In genomic region chr7:22586101-22586805, GRCh38 we compare ENCODE assay signal across 14 cellular contexts.
A peak's percentile ranks its signal among the peaks of the same experiment; 100 is the strongest.
DNase-seq lines count a peak whose midpoint lies in the region; ATAC-seq and TF ChIP-seq lines count a peak whose summit lies in the region.
"Had no signal": no experiment of that assay in that cellular context is flagged by ENCODE, and none has a peak within 500 bp of the region (broad histone marks: within the 10 kb centered on the region; RNA-seq: fewer than 3 reads in every experiment).

No MANE protein-coding gene starts in this region.

- H3K4me3 ChIP-seq in fibroblast of villous mesenchyme (ENCODE audit: low read depth, low read length) (no peak overlapping the region), aorta (ENCODE audit: low read length in 2 of 2) (no peak overlapping the region)
- H3K4me3 ChIP-seq: coronary artery, stomach had no signal

- H3K36me3 ChIP-seq in aorta (ENCODE audit: control insufficient read depth in 1 of 2, insufficient read depth in 2 of 2, low read length in 1 of 2) = no peaks in the 10 kb centered on the region
- H3K36me3 ChIP-seq: stomach had no signal

- ATAC-seq in activated T-cell treated with anti-CD3 and anti-CD28 coated beads, Interleukin-2, amount 50 U/mL, for 4 hours = peak; percentile 30 to 46
- ATAC-seq in stimulated activated effector memory CD8-positive, alpha-beta T cell treated with anti-CD3 and anti-CD28 coated beads, Interleukin-12 subunit alpha, Interleukin-12 subunit beta, amount 100 ng/mL, for 72 hours = peak; percentile 27
- ATAC-seq in HG03159 (IDR thresholded peaks at IDR 0.05; ENCODE audit: unreplicated experiment) (no peak), aorta (ENCODE audit: low FRiP score) (no peak), GM19324 (IDR thresholded peaks at IDR 0.05; ENCODE audit: low FRiP score, unreplicated experiment) (no peak)

- H3K4me1 ChIP-seq in aorta (ENCODE audit: control insufficient read depth in 1 of 2, insufficient read depth in 2 of 2, low read length in 2 of 2) = peaks cover 4 to 7% of the 10 kb centered on the region in 2 donors

- no peak overlapping the region for H3K4me3 Mint-ChIP-seq in activated T-cell treated with anti-CD3 and anti-CD28 coated beads, Interleukin-2, amount 50 U/mL, for 4 hours
- H3K4me3 Mint-ChIP-seq in stimulated activated effector memory CD8-positive, alpha-beta T cell treated with anti-CD3 and anti-CD28 coated beads, Interleukin-12 subunit alpha, Interleukin-12 subunit beta, amount 100 ng/mL, for 72 hours = no peak overlapping the region
- H3K4me3 Mint-ChIP-seq: activated naive CD8-positive, alpha-beta T cell treated with anti-CD3 and anti-CD28 coated beads, Interleukin-2, amount 10 ng/mL, durations not matched to agents 7 days and 5 days had no signal

- no peak overlapping the region for H3K27ac ChIP-seq in aorta (ENCODE audit: low read depth in 1 of 2, low read length in 2 of 2)
- H3K27ac ChIP-seq: coronary artery, stomach had no signal

- intact Hi-C loops in aorta (cut with DNase I) = no loop called here

- H3K27me3 ChIP-seq in aorta (ENCODE audit: control insufficient read depth in 1 of 2, insufficient read depth in 2 of 2, low read length in 1 of 2) = no peaks in the 10 kb centered on the region
- H3K27me3 ChIP-seq: stomach had no signal

- no peak for DNase-seq in activated T-cell treated with anti-CD3 and anti-CD28 coated beads, Interleukin-2, amount 50 U/mL, for 4 hours
- DNase-seq in activated T-cell treated with anti-CD3 and anti-CD28 coated beads for 4 hours (no peak), NCI-H69 (lab: John Stamatoyannopoulos, UW) (peak; percentile 65), fibroblast of villous mesenchyme (ENCODE audit: low read depth) (peak; percentile 94), aorta (no peak)
- DNase-seq in stimulated activated effector memory CD8-positive, alpha-beta T cell treated with anti-CD3 and anti-CD28 coated beads, Interleukin-12 subunit alpha, Interleukin-12 subunit beta, amount 100 ng/mL, for 72 hours (ENCODE audit: low spot score in 2 of 2) = no peak
- DNase-seq: activated naive CD8-positive, alpha-beta T cell treated with anti-CD3 and anti-CD28 coated beads, Interleukin-2, amount 10 ng/mL, durations not matched to agents 7 days and 5 days; hippocampal formation; left ventricle myocardium superior; MM.1S; stomach had no signal

- TF ChIP-seq CTCF in fibroblast of villous mesenchyme (IDR thresholded peaks at IDR 0.05; ENCODE audit: insufficient read depth, low read depth, low read length) = no peak

- H3K4me1 Mint-ChIP-seq in activated T-cell treated with anti-CD3 and anti-CD28 coated beads, Interleukin-2, amount 50 U/mL, for 4 hours (ENCODE audit: low read depth) = peaks cover 20% of the 10 kb centered on the region
- H3K4me1 Mint-ChIP-seq in stimulated activated effector memory CD8-positive, alpha-beta T cell treated with anti-CD3 and anti-CD28 coated beads, Interleukin-12 subunit alpha, Interleukin-12 subunit beta, amount 100 ng/mL, for 72 hours = peaks cover 8% of the 10 kb centered on the region

- no peaks in the 10 kb centered on the region for H3K9me3 Mint-ChIP-seq in activated T-cell treated with anti-CD3 and anti-CD28 coated beads, Interleukin-2, amount 50 U/mL, for 4 hours
- H3K9me3 Mint-ChIP-seq in stimulated activated effector memory CD8-positive, alpha-beta T cell treated with anti-CD3 and anti-CD28 coated beads, Interleukin-12 subunit alpha, Interleukin-12 subunit beta, amount 100 ng/mL, for 72 hours = no peaks in the 10 kb centered on the region
- H3K9me3 Mint-ChIP-seq: activated naive CD8-positive, alpha-beta T cell treated with anti-CD3 and anti-CD28 coated beads, Interleukin-2, amount 10 ng/mL, durations not matched to agents 7 days and 5 days had no signal

- no peak overlapping the region for H3K27ac Mint-ChIP-seq in stimulated activated effector memory CD8-positive, alpha-beta T cell treated with anti-CD3 and anti-CD28 coated beads, Interleukin-12 subunit alpha, Interleukin-12 subunit beta, amount 100 ng/mL, for 72 hours
- H3K27ac Mint-ChIP-seq: activated naive CD8-positive, alpha-beta T cell treated with anti-CD3 and anti-CD28 coated beads, Interleukin-2, amount 10 ng/mL, durations not matched to agents 7 days and 5 days had no signal

- 90 to 98% methylated on average over 5 of the region's 5 CpGs for WGBS in aorta, 2 donors

- no peaks in the 10 kb centered on the region for H3K36me3 Mint-ChIP-seq in activated T-cell treated with anti-CD3 and anti-CD28 coated beads, Interleukin-2, amount 50 U/mL, for 4 hours (ENCODE audit: insufficient read depth)
- no peaks in the 10 kb centered on the region for H3K36me3 Mint-ChIP-seq in stimulated activated effector memory CD8-positive, alpha-beta T cell treated with anti-CD3 and anti-CD28 coated beads, Interleukin-12 subunit alpha, Interleukin-12 subunit beta, amount 100 ng/mL, for 72 hours

- H3K27me3 Mint-ChIP-seq in activated T-cell treated with anti-CD3 and anti-CD28 coated beads, Interleukin-2, amount 50 U/mL, for 4 hours (ENCODE audit: low read depth) = peaks cover 3% of the 10 kb centered on the region

- no peaks in the 10 kb centered on the region for H3K9me3 ChIP-seq in aorta (ENCODE audit: control insufficient read depth, low read length)
- H3K9me3 ChIP-seq: stomach had no signal

Comparison
In these comparisons a context has a peak if more than half of its experiments do, and no peak if none do; other contexts are left out.
1. ATAC-seq: peak in activated T-cell treated with anti-CD3 and anti-CD28 coated beads, Interleukin-2, amount 50 U/mL, for 4 hours (2 of 2) and stimulated activated effector memory CD8-positive, alpha-beta T cell treated with anti-CD3 and anti-CD28 coated beads, Interleukin-12 subunit alpha, Interleukin-12 subunit beta, amount 100 ng/mL, for 72 hours (single experiment); none in HG03159 (single experiment), aorta (single experiment) and GM19324 (single experiment).
2. DNase-seq: peak in NCI-H69 (single experiment) and fibroblast of villous mesenchyme (single experiment); none in activated T-cell treated with anti-CD3 and anti-CD28 coated beads, Interleukin-2, amount 50 U/mL, for 4 hours (single experiment), activated T-cell treated with anti-CD3 and anti-CD28 coated beads for 4 hours (single experiment), stimulated activated effector memory CD8-positive, alpha-beta T cell treated with anti-CD3 and anti-CD28 coated beads, Interleukin-12 subunit alpha, Interleukin-12 subunit beta, amount 100 ng/mL, for 72 hours (0 of 2) and aorta (0 of 2).